ENCODE assay signal across 14 cellular contexts in the genomic region with DNA sequence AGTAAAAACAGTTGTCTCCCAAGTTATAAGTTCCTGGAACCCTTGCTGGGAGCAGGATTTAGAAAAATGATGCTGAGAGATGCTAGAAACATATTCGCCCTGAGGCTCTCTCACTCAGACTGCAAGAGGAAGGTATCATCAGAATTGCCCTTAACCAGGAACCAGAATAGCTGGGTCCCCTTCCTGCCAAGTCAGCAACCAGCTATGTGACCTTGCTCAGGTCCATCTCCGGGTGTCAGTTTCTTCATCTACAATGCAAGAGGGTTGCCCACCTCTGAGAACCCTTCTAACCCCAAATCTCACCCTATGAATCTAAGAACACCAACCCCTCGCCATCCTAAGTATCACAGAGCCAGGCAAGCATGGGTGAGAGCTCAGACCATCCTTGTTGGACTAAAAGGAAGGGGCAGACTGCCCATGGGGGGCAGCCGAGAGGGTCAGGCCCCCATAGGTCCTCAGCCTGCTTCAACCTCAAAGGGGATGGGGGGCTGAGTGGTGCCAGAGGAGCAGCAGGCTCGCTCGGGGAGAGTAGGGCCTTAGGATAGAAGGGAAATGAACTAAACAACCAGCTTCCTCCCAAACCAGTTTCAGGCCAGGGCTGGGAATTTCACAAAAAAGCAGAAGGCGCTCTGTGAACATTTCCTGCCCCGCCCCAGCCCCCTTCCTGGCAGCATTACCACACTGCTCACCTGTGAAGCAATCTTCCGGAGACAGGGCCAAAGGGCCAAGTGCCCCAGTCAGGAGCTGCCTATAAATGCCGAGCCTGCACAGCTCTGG. TPM values are rescaled to one million over a fixed set of nuclear protein-coding genes. Genes with fewer than 3 reads are reported as not detected.
DNase-seq lines count a peak whose midpoint lies in the region; ATAC-seq, FAIRE-seq and TF ChIP-seq lines count a peak whose summit lies in the region.
"Had no signal": no experiment of that assay in that cellular context is flagged by ENCODE, and none has a peak within 500 bp of the region (broad histone marks: within the 10 kb centered on the region; RNA-seq: fewer than 3 reads in every experiment).

No MANE protein-coding gene starts in this region.

- no peaks in the 10 kb centered on the region for H3K36me3 Mint-ChIP-seq in activated CD4-positive, alpha-beta T cell treated with anti-CD3 and anti-CD28 coated beads, Interleukin-2, amount 10 ng/mL, durations not matched to agents 24 days and 14 days (ENCODE audit: low read depth)
- peaks cover 4% of the 10 kb centered on the region for H3K36me3 Mint-ChIP-seq in type B pancreatic cell
- H3K36me3 Mint-ChIP-seq: activated naive CD4-positive, alpha-beta T cell treated with anti-CD3 and anti-CD28 coated beads, Interleukin-2, amount 50 U/mL, for 24 hours; WTC11 had no signal

- no peak for FAIRE-seq in H54 (lab: Jason Lieb, UNC)
- FAIRE-seq: A549 had no signal

- no peak for TF ChIP-seq POLR2A in breast epithelium (IDR thresholded peaks at IDR 0.05)
- no peak for TF ChIP-seq POLR2A in H54 (IDR thresholded peaks at IDR 0.05; ENCODE audit: low read depth, low read length)

- H3K4me3 Mint-ChIP-seq in activated CD4-positive, alpha-beta T cell treated with anti-CD3 and anti-CD28 coated beads, Interleukin-2, amount 10 ng/mL, durations not matched to agents 24 days and 14 days = no peak overlapping the region
- peak overlapping the region; percentile 69 for H3K4me3 Mint-ChIP-seq in type B pancreatic cell
- H3K4me3 Mint-ChIP-seq: activated naive CD4-positive, alpha-beta T cell treated with anti-CD3 and anti-CD28 coated beads, Interleukin-2, amount 50 U/mL, for 24 hours; WTC11 had no signal

- H3K4me1 Mint-ChIP-seq in activated CD4-positive, alpha-beta T cell treated with anti-CD3 and anti-CD28 coated beads, Interleukin-2, amount 10 ng/mL, durations not matched to agents 24 days and 14 days = peaks cover 7% of the 10 kb centered on the region
- peaks cover 3% of the 10 kb centered on the region for H3K4me1 Mint-ChIP-seq in type B pancreatic cell (ENCODE audit: unreplicated experiment)

- intact Hi-C loops in activated CD4-positive, alpha-beta T cell treated with anti-CD3 and anti-CD28 coated beads, Interleukin-2, amount 10 ng/mL, durations not matched to agents 24 days and 14 days (cut with micrococcal nuclease) = no loop called here
- intact Hi-C loops in breast epithelium (cut with DNase I; ENCODE audit: low total_unique reads) = no loop called here

- H3K27me3 Mint-ChIP-seq in activated CD4-positive, alpha-beta T cell treated with anti-CD3 and anti-CD28 coated beads, Interleukin-2, amount 10 ng/mL, durations not matched to agents 24 days and 14 days = no peaks in the 10 kb centered on the region
- no peaks in the 10 kb centered on the region for H3K27me3 Mint-ChIP-seq in type B pancreatic cell
- H3K27me3 Mint-ChIP-seq: activated naive CD4-positive, alpha-beta T cell treated with anti-CD3 and anti-CD28 coated beads, Interleukin-2, amount 50 U/mL, for 24 hours had no signal

- no peak overlapping the region for H3K9ac ChIP-seq in liver (ENCODE audit: low read depth in 1 of 2, low read length in 2 of 2)

- H3K27ac ChIP-seq in breast epithelium = peak overlapping the region; percentile 87 to 90
- peak overlapping the region; percentile 31 to 73 for H3K27ac ChIP-seq in liver (ENCODE audit: low read depth in 1 of 2, low read length in 2 of 2)

- peak in 1 of 2 donors; percentile 44 for TF ChIP-seq RAD21 in liver (IDR thresholded peaks at IDR 0.05)

- no peaks in the 10 kb centered on the region for H3K9me3 Mint-ChIP-seq in activated CD4-positive, alpha-beta T cell treated with anti-CD3 and anti-CD28 coated beads, Interleukin-2, amount 10 ng/mL, durations not matched to agents 24 days and 14 days
- H3K9me3 Mint-ChIP-seq in type B pancreatic cell = no peaks in the 10 kb centered on the region
- H3K9me3 Mint-ChIP-seq: activated naive CD4-positive, alpha-beta T cell treated with anti-CD3 and anti-CD28 coated beads, Interleukin-2, amount 50 U/mL, for 24 hours; WTC11 had no signal

- WGBS in liver = 56% methylated on average over 10 of the region's 10 CpGs

- TF ChIP-seq CTCF in breast epithelium (IDR thresholded peaks at IDR 0.05) = no peak
- no peak for TF ChIP-seq CTCF in liver (IDR thresholded peaks at IDR 0.05; ENCODE audit: low read depth, low read length, missing input control)
- TF ChIP-seq CTCF in type B pancreatic cell (conservative IDR thresholded peaks at IDR 0.05) = no peak

- H3K27me3 ChIP-seq in breast epithelium = no peaks in the 10 kb centered on the region
- no peaks in the 10 kb centered on the region for H3K27me3 ChIP-seq in liver (ENCODE audit: control insufficient read depth in 4 of 4, insufficient read depth in 4 of 4, low read length in 3 of 4)

- H3K9me3 ChIP-seq in breast epithelium (no peaks in the 10 kb centered on the region), liver (ENCODE audit: control insufficient read depth in 4 of 4, low read length in 3 of 4) (no peaks in the 10 kb centered on the region)
- H3K9me3 ChIP-seq: A549 had no signal

- H3K36me3 ChIP-seq in breast epithelium = no peaks in the 10 kb centered on the region
- no peaks in the 10 kb centered on the region for H3K36me3 ChIP-seq in liver (ENCODE audit: control insufficient read depth in 4 of 4, insufficient read depth in 3 of 4, low read depth in 1 of 4, low read length in 3 of 4)

- H3K27ac Mint-ChIP-seq in activated CD4-positive, alpha-beta T cell treated with anti-CD3 and anti-CD28 coated beads, Interleukin-2, amount 10 ng/mL, durations not matched to agents 24 days and 14 days = no peak overlapping the region
- H3K27ac Mint-ChIP-seq in type B pancreatic cell = peak overlapping the region; percentile 92
- H3K27ac Mint-ChIP-seq: activated naive CD4-positive, alpha-beta T cell treated with anti-CD3 and anti-CD28 coated beads, Interleukin-2, amount 50 U/mL, for 24 hours; WTC11 had no signal

- H3K4me1 ChIP-seq in breast epithelium (peaks cover 0 to 9% of the 10 kb centered on the region in 2 donors), liver (ENCODE audit: control insufficient read depth in 4 of 4, insufficient read depth in 4 of 4, low read length in 3 of 4) (peaks cover 0 to 11% (median 5%) of the 10 kb centered on the region in 4 donors)
- H3K4me1 ChIP-seq: A549 had no signal

- H3K4me3 ChIP-seq in breast epithelium = peak overlapping the region in 1 of 3 donors; percentile 10
- H3K4me3 ChIP-seq in liver (ENCODE audit: low read depth in 1 of 3, low read length in 3 of 3) = no peak overlapping the region
- H3K4me3 ChIP-seq: A549 had no signal

- peak; percentile 60 for DNase-seq in activated CD4-positive, alpha-beta T cell treated with anti-CD3 and anti-CD28 coated beads, Interleukin-2, amount 10 ng/mL, durations not matched to agents 24 days and 14 days
- DNase-seq in activated CD4-positive, alpha-beta T cell treated with anti-CD3 and anti-CD28 coated beads, Interleukin-2, amount 50 U/mL, for 1 hour = no peak
- DNase-seq in breast epithelium (ENCODE audit: low spot score in 2 of 2) (peak in 1 of 2 donors; percentile 73), type B pancreatic cell (ENCODE audit: extremely low spot score, unreplicated experiment) (peak; percentile 69), H54 (ENCODE audit: insufficient read length, low spot score) (no peak)
- no peak for DNase-seq in activated CD4-positive, alpha-beta T cell treated with anti-CD3 and anti-CD28 coated beads, Interleukin-2, amount 50 U/mL, for 48 hours
- DNase-seq: effector CD8-positive, alpha-beta T cell; KG1 had no signal

- no peak for ATAC-seq in GM18867 (IDR thresholded peaks at IDR 0.05; ENCODE audit: unreplicated experiment)
- ATAC-seq: A549, WTC11 had no signal

TF ChIP-seq in liver, 16 proteins besides CTCF, POLR2A, EP300 and RAD21 (continues in another document):
- peak in 1 of 2 donors; percentile 55 for TF ChIP-seq GABPA (IDR thresholded peaks at IDR 0.05 in 1 of 2, conservative IDR thresholded peaks at IDR 0.05 in 1 of 2)

RNA-seq across cellular contexts. Expression of a gene that starts 0.4 kb away (rescaled TPM):
- not detected in 2 replicates for total RNA-seq in activated CD4-positive, alpha-beta T cell treated with anti-CD3 and anti-CD28 coated beads, Interleukin-2, amount 10 ng/mL, durations not matched to agents 24 days and 14 days
- 100 to 1,000 TPM in 2 of 3 donors, 10 to 100 TPM in 1; 90.3 to 329 (median 208) TPM for total RNA-seq in breast epithelium
- 100 to 1,000 TPM; 191 to 603 TPM for total RNA-seq in liver
- polyA plus RNA-seq in liver = 100 to 1,000 TPM in 1 of 2 donors, 10 to 100 TPM in 1; 35.0 to 125 TPM
- total RNA-seq in type B pancreatic cell (ENCODE audit: low replicate concordance) = 1,065 and 1,707 TPM in 2 replicates

RNA-seq across cellular contexts. Expression of a gene that starts 8.6 kb away (rescaled TPM):
- not detected in 2 replicates for total RNA-seq in activated CD4-positive, alpha-beta T cell treated with anti-CD3 and anti-CD28 coated beads, Interleukin-2, amount 10 ng/mL, durations not matched to agents 24 days and 14 days
- total RNA-seq in breast epithelium (not detected), liver (not detected), type B pancreatic cell (ENCODE audit: low replicate concordance) (4.4 and 5.9 TPM in 2 replicates)
- polyA plus RNA-seq in liver = not detected
- total RNA-seq: pulmonary artery endothelial cell, WTC11 had no signal
- polyA plus RNA-seq: A549 had no signal

RNA-seq across cellular contexts. Expression of a gene that starts 18.2 kb away (rescaled TPM):
- total RNA-seq in activated CD4-positive, alpha-beta T cell treated with anti-CD3 and anti-CD28 coated beads, Interleukin-2, amount 10 ng/mL, durations not matched to agents 24 days and 14 days = not detected in 2 replicates
- total RNA-seq in breast epithelium (1 to 10 TPM in 2 of 3 donors, not detected in 1; 1.3 to 1.8 TPM), liver (10 to 100 TPM; 19.5 to 35.2 TPM), type B pancreatic cell (ENCODE audit: low replicate concordance) (0.62 TPM in 1 of 2 replicates, not detected in the other)
- polyA plus RNA-seq in liver = 1 to 10 TPM; 3.3 to 4.7 TPM
- total RNA-seq: pulmonary artery endothelial cell, WTC11 had no signal
- polyA plus RNA-seq: A549 had no signal

RNA-seq across cellular contexts. Expression of a gene that starts 33.6 kb away (rescaled TPM):
- total RNA-seq in activated CD4-positive, alpha-beta T cell treated with anti-CD3 and anti-CD28 coated beads, Interleukin-2, amount 10 ng/mL, durations not matched to agents 24 days and 14 days = not detected in 2 replicates
- 10 to 100 TPM; 13.1 to 37.4 (median 26.5) TPM for total RNA-seq in breast epithelium
- total RNA-seq in liver = 10 to 100 TPM; 38.4 to 99.3 TPM
- polyA plus RNA-seq in liver = 10 to 100 TPM; 40.4 to 43.4 TPM
- total RNA-seq in type B pancreatic cell (ENCODE audit: low replicate concordance) = 667 and 678 TPM in 2 replicates
- total RNA-seq: pulmonary artery endothelial cell, WTC11 had no signal
- polyA plus RNA-seq: A549 had no signal

RNA-seq across cellular contexts. Expression of a gene that starts 44.5 kb away (rescaled TPM):
- not detected in 2 replicates for total RNA-seq in activated CD4-positive, alpha-beta T cell treated with anti-CD3 and anti-CD28 coated beads, Interleukin-2, amount 10 ng/mL, durations not matched to agents 24 days and 14 days
- not detected for total RNA-seq in breast epithelium
- not detected for total RNA-seq in liver
- not detected for polyA plus RNA-seq in liver
- 0.87 and 1.3 TPM in 2 replicates for total RNA-seq in type B pancreatic cell (ENCODE audit: low replicate concordance)
- total RNA-seq: pulmonary artery endothelial cell, WTC11 had no signal
- polyA plus RNA-seq: A549 had no signal

Comparison
In these comparisons a context has a peak if more than half of its experiments do, and no peak if none do; other contexts are left out.
1. DNase-seq: peak in activated CD4-positive, alpha-beta T cell treated with anti-CD3 and anti-CD28 coated beads, Interleukin-2, amount 10 ng/mL, durations not matched to agents 24 days and 14 days (single experiment) and type B pancreatic cell (single experiment); none in activated CD4-positive, alpha-beta T cell treated with anti-CD3 and anti-CD28 coated beads, Interleukin-2, amount 50 U/mL, for 1 hour (single experiment), H54 (single experiment) and activated CD4-positive, alpha-beta T cell treated with anti-CD3 and anti-CD28 coated beads, Interleukin-2, amount 50 U/mL, for 48 hours (0 of 2).
2. RNA of a gene that starts 0.4 kb away (total RNA-seq): 1,065 to 1,707 TPM in type B pancreatic cell, 191 to 603 TPM in liver and 90.3 to 329 TPM in breast epithelium; not detected in activated CD4-positive, alpha-beta T cell treated with anti-CD3 and anti-CD28 coated beads, Interleukin-2, amount 10 ng/mL, durations not matched to agents 24 days and 14 days; every median in the first group is over 10 times any median in the second.
3. RNA of a gene that starts 18.2 kb away (total RNA-seq): 19.5 to 35.2 TPM in liver; 1.3 to 1.8 TPM in breast epithelium, 0.62 TPM in type B pancreatic cell and not detected in activated CD4-positive, alpha-beta T cell treated with anti-CD3 and anti-CD28 coated beads, Interleukin-2, amount 10 ng/mL, durations not matched to agents 24 days and 14 days; every median in the first group is over 4 times any median in the second.